8 cellular contexts compared by ENCODE assay signal in the genomic region with DNA sequence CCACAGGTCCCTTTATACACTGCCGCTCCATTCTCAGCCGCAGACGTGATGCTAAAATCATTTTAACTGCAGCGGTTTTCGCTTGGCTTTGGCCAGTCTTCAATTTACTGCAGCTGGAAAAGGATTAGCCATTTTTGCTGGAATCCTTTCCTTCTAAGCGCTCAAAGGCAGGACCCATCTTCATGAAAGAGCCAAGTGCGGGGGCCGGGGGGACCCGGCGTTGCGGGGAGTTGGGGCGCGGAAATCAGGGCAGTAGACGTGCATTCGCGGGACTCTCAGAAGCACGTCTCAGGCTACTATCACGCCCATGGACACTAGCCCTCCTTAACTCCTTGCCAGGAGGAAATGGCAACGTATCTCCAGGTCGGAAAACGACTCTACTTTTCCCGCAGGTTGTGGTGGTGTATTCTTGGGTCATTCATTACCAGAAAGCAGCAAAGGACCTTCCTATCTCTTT. TPM values are rescaled to one million over a fixed set of nuclear protein-coding genes. Genes with fewer than 3 reads are reported as not detected.
DNase-seq lines count a peak whose midpoint lies in the region; ATAC-seq and TF ChIP-seq lines count a peak whose summit lies in the region.

No MANE protein-coding gene starts in this region.

- WGBS in right cardiac atrium = under 1% methylated on average over 22 of the region's 22 CpGs

- no peaks in the 10 kb centered on the region for H3K27me3 ChIP-seq in right cardiac atrium (ENCODE audit: control insufficient read depth, insufficient read depth)

- H3K4me3 ChIP-seq in right cardiac atrium (ENCODE audit: low read length) = peak overlapping the region; percentile 53

- no peak for TF ChIP-seq CTCF in nephron (IDR thresholded peaks at IDR 0.05; ENCODE audit: unreplicated experiment in 3 of 3)

- peaks cover 67% of the 10 kb centered on the region for H3K27me3 Mint-ChIP-seq in nephron (ENCODE audit: low read depth)

- DNase-seq in right cardiac atrium = no peak
- no peak for DNase-seq in left ventricle myocardium superior
- DNase-seq in activated gamma-delta T cell treated with Interleukin-2 at 50 U/mL for 16 hours = no peak
- no peak for DNase-seq in left lobe of liver (ENCODE audit: low spot score)
- no peak for DNase-seq in GOT3 (lab: John Stamatoyannopoulos, UW)

- H3K27ac Mint-ChIP-seq in nephron = no peak overlapping the region

- H3K4me3 Mint-ChIP-seq in nephron = peak overlapping the region; percentile 90 to 92 (median 91)

- ATAC-seq in right cardiac atrium (no peak), left ventricle myocardium superior (no peak), GM18907 (IDR thresholded peaks at IDR 0.05; ENCODE audit: unreplicated experiment) (no peak), left lobe of liver (no peak)

- no peaks in the 10 kb centered on the region for H3K9me3 Mint-ChIP-seq in nephron

- intact Hi-C loops in right cardiac atrium (cut with DNase I) = no loop called here
- intact Hi-C loops in left ventricle myocardium superior (cut with micrococcal nuclease) = no loop called here

- no peaks in the 10 kb centered on the region for H3K4me1 ChIP-seq in right cardiac atrium (ENCODE audit: control insufficient read depth, insufficient read depth, low read length)

- H3K27ac ChIP-seq in right cardiac atrium (ENCODE audit: low read length) = no peak overlapping the region
- peak overlapping the region; percentile 89 for H3K27ac ChIP-seq in cingulate gyrus (ENCODE audit: low read depth, low read length)

- H3K9me3 ChIP-seq in right cardiac atrium (ENCODE audit: control insufficient read depth, low read length) = no peaks in the 10 kb centered on the region

- peaks cover 35% of the 10 kb centered on the region for H3K4me1 Mint-ChIP-seq in nephron

- no peaks in the 10 kb centered on the region for H3K36me3 Mint-ChIP-seq in nephron (ENCODE audit: low read depth)

RNA-seq across cellular contexts. Expression of gene PCDH10, which starts 1.7 kb away (rescaled TPM):
- total RNA-seq in right cardiac atrium (1 to 10 TPM; 1.1 to 2.7 (median 1.4) TPM), left ventricle myocardium superior (0.05 TPM), left lobe of liver (not detected)
- 0.63 TPM for polyA plus RNA-seq in right cardiac atrium
